ENCODE assay signal across 10 cellular contexts in the genomic region with DNA sequence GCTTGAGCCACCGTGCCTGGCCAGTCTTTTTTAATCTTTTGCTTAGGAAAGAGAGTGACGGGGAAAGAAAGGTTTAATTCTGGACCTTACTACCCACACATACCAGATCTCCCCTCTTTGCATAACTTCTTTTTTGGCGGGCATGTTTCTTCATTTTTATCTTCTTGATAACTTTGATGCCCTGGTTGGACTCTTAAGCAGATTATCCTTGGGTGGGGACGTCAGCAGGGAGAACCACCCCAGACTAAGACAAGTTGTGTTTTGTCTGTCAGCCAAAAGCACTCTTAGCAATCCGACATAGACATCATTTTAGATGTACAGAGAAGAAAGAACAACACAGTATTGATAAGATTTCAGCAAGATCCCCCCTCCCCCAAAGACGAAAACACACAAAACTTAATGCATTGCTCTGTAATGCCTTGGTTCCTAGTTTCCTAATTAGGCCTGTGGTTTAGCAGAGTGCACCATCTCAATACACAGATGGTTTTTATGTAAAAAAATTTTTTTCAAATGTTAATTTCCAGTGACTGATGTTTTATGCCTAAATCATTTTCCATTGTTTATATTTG.
DNase-seq lines count a peak whose midpoint lies in the region; ATAC-seq and TF ChIP-seq lines count a peak whose summit lies in the region.
"Had no signal": no experiment of that assay in that cellular context is flagged by ENCODE, and none has a peak within 500 bp of the region (broad histone marks: within the 10 kb centered on the region; RNA-seq: fewer than 3 reads in every experiment).

No MANE protein-coding gene starts in this region.

- peaks cover 3% of the 10 kb centered on the region for H3K36me3 Mint-ChIP-seq in activated naive CD4-positive, alpha-beta T cell treated with anti-CD3 and anti-CD28 coated beads, Interleukin-2, amount 50 U/mL, for 24 hours
- H3K36me3 Mint-ChIP-seq in activated naive CD4-positive, alpha-beta T cell treated with anti-CD3 and anti-CD28 coated beads, Interleukin-2, amount 10 ng/mL, durations not matched to agents 7 days and 5 days: peaks cover 15% of the 10 kb centered on the region
- peaks cover 18 to 24% of the 10 kb centered on the region in 2 donors for H3K36me3 Mint-ChIP-seq in stimulated activated naive B cell treated with anti-CD40 and anti-IgM and Interleukin-4, amounts not matched to agents 10 μg/mL and 1 μg/mL and 100 μg/mL, for 72 hours

- H3K27me3 ChIP-seq in BE2C: no peaks in the 10 kb centered on the region

- H3K4me1 ChIP-seq in BE2C: 0 out of 2 replicates have a peak, but pooled peaks cover 7% of the 10 kb centered on the region

- CTCF ChIA-PET in activated naive CD4-positive, alpha-beta T cell treated with anti-CD3 and anti-CD28 coated beads, Interleukin-2, amount 10 ng/mL, durations not matched to agents 7 days and 5 days (lab: Charles Lee): no interaction called here

- DNase-seq in activated naive CD4-positive, alpha-beta T cell treated with anti-CD3 and anti-CD28 coated beads, Interleukin-2, amount 10 ng/mL, durations not matched to agents 7 days and 5 days: no peak
- no peak for DNase-seq in stimulated activated naive B cell treated with anti-CD40 and anti-IgM and Interleukin-4, amounts not matched to agents 10 μg/mL and 1 μg/mL and 100 μg/mL, for 72 hours
- no peak for DNase-seq in BE2C
- DNase-seq in NCI-H2196 treated with DMSO at 0.1 percent for 48 hours (lab: John Stamatoyannopoulos, UW; ENCODE audit: unreplicated experiment): no peak
- no peak for DNase-seq in NCI-H2107 treated with DMSO at 0.1 percent for 48 hours (lab: John Stamatoyannopoulos, UW; ENCODE audit: unreplicated experiment)
- DNase-seq: activated CD4-positive, alpha-beta memory T cell treated with anti-CD3 and anti-CD28 coated beads for 36 hours; cerebellar nuclear complex had no signal

- H3K4me3 Mint-ChIP-seq in activated naive CD4-positive, alpha-beta T cell treated with anti-CD3 and anti-CD28 coated beads, Interleukin-2, amount 50 U/mL, for 24 hours: no peak overlapping the region
- no peak overlapping the region for H3K4me3 Mint-ChIP-seq in activated naive CD4-positive, alpha-beta T cell treated with anti-CD3 and anti-CD28 coated beads, Interleukin-2, amount 10 ng/mL, durations not matched to agents 7 days and 5 days
- H3K4me3 Mint-ChIP-seq in stimulated activated naive B cell treated with anti-CD40 and anti-IgM and Interleukin-4, amounts not matched to agents 10 μg/mL and 1 μg/mL and 100 μg/mL, for 72 hours: peak overlapping the region; percentile 80
- H3K4me3 Mint-ChIP-seq: activated CD4-positive, alpha-beta memory T cell treated with anti-CD3 and anti-CD28 coated beads for 36 hours had no signal

- peaks cover 64% of the 10 kb centered on the region for H3K4me1 Mint-ChIP-seq in activated naive CD4-positive, alpha-beta T cell treated with anti-CD3 and anti-CD28 coated beads, Interleukin-2, amount 50 U/mL, for 24 hours
- peaks cover 51% of the 10 kb centered on the region for H3K4me1 Mint-ChIP-seq in activated naive CD4-positive, alpha-beta T cell treated with anti-CD3 and anti-CD28 coated beads, Interleukin-2, amount 10 ng/mL, durations not matched to agents 7 days and 5 days
- peaks cover 46 to 68% of the 10 kb centered on the region in 2 donors for H3K4me1 Mint-ChIP-seq in stimulated activated naive B cell treated with anti-CD40 and anti-IgM and Interleukin-4, amounts not matched to agents 10 μg/mL and 1 μg/mL and 100 μg/mL, for 72 hours

- no peaks in the 10 kb centered on the region for H3K9me3 Mint-ChIP-seq in activated naive CD4-positive, alpha-beta T cell treated with anti-CD3 and anti-CD28 coated beads, Interleukin-2, amount 50 U/mL, for 24 hours
- no peaks in the 10 kb centered on the region for H3K9me3 Mint-ChIP-seq in activated naive CD4-positive, alpha-beta T cell treated with anti-CD3 and anti-CD28 coated beads, Interleukin-2, amount 10 ng/mL, durations not matched to agents 7 days and 5 days
- H3K9me3 Mint-ChIP-seq in stimulated activated naive B cell treated with anti-CD40 and anti-IgM and Interleukin-4, amounts not matched to agents 10 μg/mL and 1 μg/mL and 100 μg/mL, for 72 hours: no peaks in the 10 kb centered on the region
- H3K9me3 Mint-ChIP-seq: activated CD4-positive, alpha-beta memory T cell treated with anti-CD3 and anti-CD28 coated beads for 36 hours had no signal

- peak overlapping the region; percentile 63 for H3K27ac ChIP-seq in cingulate gyrus (ENCODE audit: low read depth, low read length)

- no peak overlapping the region for H3K4me3 ChIP-seq in BE2C (ENCODE audit: low read depth, low read length)

- peak overlapping the region; percentile 19 for H3K27ac Mint-ChIP-seq in activated naive CD4-positive, alpha-beta T cell treated with anti-CD3 and anti-CD28 coated beads, Interleukin-2, amount 50 U/mL, for 24 hours
- H3K27ac Mint-ChIP-seq in activated naive CD4-positive, alpha-beta T cell treated with anti-CD3 and anti-CD28 coated beads, Interleukin-2, amount 10 ng/mL, durations not matched to agents 7 days and 5 days: no peak overlapping the region
- H3K27ac Mint-ChIP-seq in stimulated activated naive B cell treated with anti-CD40 and anti-IgM and Interleukin-4, amounts not matched to agents 10 μg/mL and 1 μg/mL and 100 μg/mL, for 72 hours: peak overlapping the region; percentile 45
- H3K27ac Mint-ChIP-seq: activated CD4-positive, alpha-beta memory T cell treated with anti-CD3 and anti-CD28 coated beads for 36 hours had no signal

- H3K9me3 ChIP-seq in BE2C: no peaks in the 10 kb centered on the region

- no peak for TF ChIP-seq CTCF in BE2C (IDR thresholded peaks at IDR 0.05; ENCODE audit: low read depth, low read length)

- ATAC-seq in HG03039 (IDR thresholded peaks at IDR 0.05; ENCODE audit: unreplicated experiment): peak; percentile 16
- ATAC-seq in stimulated activated naive B cell treated with anti-CD40 and anti-IgM and Interleukin-4, amounts not matched to agents 10 μg/mL and 1 μg/mL and 100 μg/mL, for 72 hours (replicated peaks): peak in 1 of 2 donors; percentile 30

- H3K36me3 ChIP-seq in BE2C: peaks cover 21% of the 10 kb centered on the region

- H3K27me3 Mint-ChIP-seq in activated naive CD4-positive, alpha-beta T cell treated with anti-CD3 and anti-CD28 coated beads, Interleukin-2, amount 50 U/mL, for 24 hours: no peaks in the 10 kb centered on the region
- no peaks in the 10 kb centered on the region for H3K27me3 Mint-ChIP-seq in activated naive CD4-positive, alpha-beta T cell treated with anti-CD3 and anti-CD28 coated beads, Interleukin-2, amount 10 ng/mL, durations not matched to agents 7 days and 5 days
- H3K27me3 Mint-ChIP-seq in stimulated activated naive B cell treated with anti-CD40 and anti-IgM and Interleukin-4, amounts not matched to agents 10 μg/mL and 1 μg/mL and 100 μg/mL, for 72 hours: no peaks in the 10 kb centered on the region
- H3K27me3 Mint-ChIP-seq: activated CD4-positive, alpha-beta memory T cell treated with anti-CD3 and anti-CD28 coated beads for 36 hours had no signal

Comparison
In these comparisons a context has a peak if more than half of its experiments do, and no peak if none do; other contexts are left out.
1. H3K4me3 Mint-ChIP-seq: peak in stimulated activated naive B cell treated with anti-CD40 and anti-IgM and Interleukin-4, amounts not matched to agents 10 μg/mL and 1 μg/mL and 100 μg/mL, for 72 hours (2 of 2); none in activated naive CD4-positive, alpha-beta T cell treated with anti-CD3 and anti-CD28 coated beads, Interleukin-2, amount 50 U/mL, for 24 hours (single experiment) and activated naive CD4-positive, alpha-beta T cell treated with anti-CD3 and anti-CD28 coated beads, Interleukin-2, amount 10 ng/mL, durations not matched to agents 7 days and 5 days (single experiment).